In the genomic region with DNA sequence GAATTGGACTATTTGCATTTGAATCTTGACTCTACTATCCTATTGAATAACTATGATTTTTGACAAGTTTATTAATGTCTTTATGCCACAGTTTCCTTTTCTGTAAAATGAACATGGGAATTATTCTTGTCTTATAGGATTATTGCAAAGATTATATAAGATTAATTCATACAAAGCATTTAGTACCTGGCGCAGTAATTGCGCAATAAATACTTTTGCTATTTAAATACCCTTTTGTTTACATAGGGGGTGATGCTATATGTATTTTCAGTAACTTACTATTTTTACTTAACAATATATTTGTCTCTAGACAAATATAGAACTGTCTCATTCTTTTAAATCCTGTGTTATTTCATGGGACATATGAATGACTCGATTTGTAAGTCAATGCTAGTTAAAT, we compare ENCODE assay signal across 1 cellular context.
TF ChIP-seq lines count a peak whose summit lies in the region.

No MANE protein-coding gene starts in this region.

TF ChIP-seq in K562, 482 proteins besides CTCF, POLR2A, EP300 and RAD21 (continued from another document):
- TF ChIP-seq, protein P1, sequence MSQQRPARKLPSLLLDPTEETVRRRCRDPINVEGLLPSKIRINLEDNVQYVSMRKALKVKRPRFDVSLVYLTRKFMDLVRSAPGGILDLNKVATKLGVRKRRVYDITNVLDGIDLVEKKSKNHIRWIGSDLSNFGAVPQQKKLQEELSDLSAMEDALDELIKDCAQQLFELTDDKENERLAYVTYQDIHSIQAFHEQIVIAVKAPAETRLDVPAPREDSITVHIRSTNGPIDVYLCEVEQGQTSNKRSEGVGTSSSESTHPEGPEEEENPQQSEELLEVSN (IDR thresholded peaks at IDR 0.05; ENCODE audit: borderline replicate concordance in 1 of 2, extremely low read depth in 1 of 2, insufficient read depth in 1 of 2, insufficient read length in 1 of 2, low read depth in 1 of 2, low read length in 1 of 2, poor library complexity in 1 of 2, severe bottlenecking in 1 of 2), result no peak
- TF ChIP-seq, protein P2, sequence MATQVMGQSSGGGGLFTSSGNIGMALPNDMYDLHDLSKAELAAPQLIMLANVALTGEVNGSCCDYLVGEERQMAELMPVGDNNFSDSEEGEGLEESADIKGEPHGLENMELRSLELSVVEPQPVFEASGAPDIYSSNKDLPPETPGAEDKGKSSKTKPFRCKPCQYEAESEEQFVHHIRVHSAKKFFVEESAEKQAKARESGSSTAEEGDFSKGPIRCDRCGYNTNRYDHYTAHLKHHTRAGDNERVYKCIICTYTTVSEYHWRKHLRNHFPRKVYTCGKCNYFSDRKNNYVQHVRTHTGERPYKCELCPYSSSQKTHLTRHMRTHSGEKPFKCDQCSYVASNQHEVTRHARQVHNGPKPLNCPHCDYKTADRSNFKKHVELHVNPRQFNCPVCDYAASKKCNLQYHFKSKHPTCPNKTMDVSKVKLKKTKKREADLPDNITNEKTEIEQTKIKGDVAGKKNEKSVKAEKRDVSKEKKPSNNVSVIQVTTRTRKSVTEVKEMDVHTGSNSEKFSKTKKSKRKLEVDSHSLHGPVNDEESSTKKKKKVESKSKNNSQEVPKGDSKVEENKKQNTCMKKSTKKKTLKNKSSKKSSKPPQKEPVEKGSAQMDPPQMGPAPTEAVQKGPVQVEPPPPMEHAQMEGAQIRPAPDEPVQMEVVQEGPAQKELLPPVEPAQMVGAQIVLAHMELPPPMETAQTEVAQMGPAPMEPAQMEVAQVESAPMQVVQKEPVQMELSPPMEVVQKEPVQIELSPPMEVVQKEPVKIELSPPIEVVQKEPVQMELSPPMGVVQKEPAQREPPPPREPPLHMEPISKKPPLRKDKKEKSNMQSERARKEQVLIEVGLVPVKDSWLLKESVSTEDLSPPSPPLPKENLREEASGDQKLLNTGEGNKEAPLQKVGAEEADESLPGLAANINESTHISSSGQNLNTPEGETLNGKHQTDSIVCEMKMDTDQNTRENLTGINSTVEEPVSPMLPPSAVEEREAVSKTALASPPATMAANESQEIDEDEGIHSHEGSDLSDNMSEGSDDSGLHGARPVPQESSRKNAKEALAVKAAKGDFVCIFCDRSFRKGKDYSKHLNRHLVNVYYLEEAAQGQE (CRISPR knock-in tag; IDR thresholded peaks at IDR 0.05; ENCODE audit: low read depth), result no peak
- TF ChIP-seq ZEB2 (IDR thresholded peaks at IDR 0.05) (no peak), HDAC1 (IDR thresholded peaks at IDR 0.05) (no peak), SRSF1 (IDR thresholded peaks at IDR 0.05; ENCODE audit: low read depth, low read length) (no peak), ETS2 (tag; IDR thresholded peaks at IDR 0.05; ENCODE audit: borderline replicate concordance, poor library complexity, severe bottlenecking) (no peak)
- TF ChIP-seq, protein P3, sequence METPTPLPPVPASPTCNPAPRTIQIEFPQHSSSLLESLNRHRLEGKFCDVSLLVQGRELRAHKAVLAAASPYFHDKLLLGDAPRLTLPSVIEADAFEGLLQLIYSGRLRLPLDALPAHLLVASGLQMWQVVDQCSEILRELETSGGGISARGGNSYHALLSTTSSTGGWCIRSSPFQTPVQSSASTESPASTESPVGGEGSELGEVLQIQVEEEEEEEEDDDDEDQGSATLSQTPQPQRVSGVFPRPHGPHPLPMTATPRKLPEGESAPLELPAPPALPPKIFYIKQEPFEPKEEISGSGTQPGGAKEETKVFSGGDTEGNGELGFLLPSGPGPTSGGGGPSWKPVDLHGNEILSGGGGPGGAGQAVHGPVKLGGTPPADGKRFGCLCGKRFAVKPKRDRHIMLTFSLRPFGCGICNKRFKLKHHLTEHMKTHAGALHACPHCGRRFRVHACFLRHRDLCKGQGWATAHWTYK (CRISPR knock-in tag; IDR thresholded peaks at IDR 0.05), result no peak
